In the genomic region with DNA sequence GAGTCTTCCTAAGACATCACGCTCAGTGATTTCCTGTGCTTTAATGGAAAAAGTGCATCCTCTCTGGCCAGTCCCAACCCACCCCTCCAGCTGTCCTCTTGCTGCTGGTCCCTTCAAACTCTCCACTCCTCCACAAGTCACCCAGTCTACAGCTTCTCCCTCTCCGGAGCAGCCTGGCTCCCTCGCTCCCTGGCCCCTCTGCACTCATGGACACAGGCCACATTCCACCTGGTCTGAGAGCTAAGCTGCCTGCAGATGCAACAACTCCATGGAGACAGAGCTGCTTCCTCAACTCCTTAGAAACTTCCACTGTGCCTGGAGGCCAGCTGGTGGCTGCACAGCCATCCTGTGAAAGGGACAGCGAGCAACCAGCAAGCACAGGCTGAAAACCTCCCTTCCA, we compare ENCODE assay signal across 28 cellular contexts.
"Had no signal": no experiment of that assay in that cellular context is flagged by ENCODE, and none has a peak within 500 bp of the region (broad histone marks: within the 10 kb centered on the region; RNA-seq: fewer than 3 reads in every experiment).

No MANE protein-coding gene starts in this region.

- H3K36me3 ChIP-seq: ovary, right lobe of liver, thyroid gland, upper lobe of left lung, vagina had no signal

- H3K9me3 Mint-ChIP-seq: natural killer cell treated with Interleukin-12 subunit alpha and Interleukin-12 subunit beta and Interleukin-15 and Interleukin-18, amount 100 ng/mL, for 72 hours; stimulated activated naive CD8-positive, alpha-beta T cell treated with anti-CD3 and anti-CD28 coated beads, Interleukin-15, Interleukin-2, amounts not matched to agents 100 ng/mL and 50 ng/mL, for 24 hours had no signal

- H3K36me3 Mint-ChIP-seq: natural killer cell treated with Interleukin-12 subunit alpha and Interleukin-12 subunit beta and Interleukin-15 and Interleukin-18, amount 100 ng/mL, for 72 hours; stimulated activated effector memory CD8-positive, alpha-beta T cell treated with anti-CD3 and anti-CD28 coated beads, Interleukin-12 subunit alpha, Interleukin-12 subunit beta, amount 100 ng/mL, for 72 hours; stimulated activated naive B cell treated with anti-CD40 and anti-IgM and Interleukin-4, amounts not matched to agents 10 μg/mL and 1 μg/mL and 100 μg/mL, for 72 hours had no signal

- H2AFZ ChIP-seq: parathyroid adenoma had no signal

- FAIRE-seq: small intestine, urothelium cell line had no signal

- H3K9me3 ChIP-seq: psoas muscle, right lobe of liver, sigmoid colon, thoracic aorta, thyroid gland, tibial nerve, upper lobe of left lung, vagina had no signal

- H3K4me1 Mint-ChIP-seq: stimulated activated effector memory CD8-positive, alpha-beta T cell treated with anti-CD3 and anti-CD28 coated beads, Interleukin-12 subunit alpha, Interleukin-12 subunit beta, amount 100 ng/mL, for 72 hours; stimulated activated naive B cell treated with anti-CD40 and anti-IgM and Interleukin-4, amounts not matched to agents 10 μg/mL and 1 μg/mL and 100 μg/mL, for 72 hours had no signal

- ATAC-seq: psoas muscle; right cardiac atrium; right lobe of liver; stimulated activated effector memory CD8-positive, alpha-beta T cell treated with anti-CD3 and anti-CD28 coated beads, Interleukin-12 subunit alpha, Interleukin-12 subunit beta, amount 100 ng/mL, for 72 hours; stimulated activated naive B cell treated with anti-CD40 and anti-IgM and Interleukin-4, amounts not matched to agents 10 μg/mL and 1 μg/mL and 100 μg/mL, for 72 hours had no signal

- H3K79me2 ChIP-seq: parathyroid adenoma had no signal

- H3K4me3 ChIP-seq: ovary, psoas muscle, right lobe of liver, sigmoid colon, stomach, thoracic aorta, thyroid gland, tibial nerve, upper lobe of left lung, vagina had no signal

- H3K27ac Mint-ChIP-seq: natural killer cell treated with Interleukin-12 subunit alpha and Interleukin-12 subunit beta and Interleukin-15 and Interleukin-18, amount 100 ng/mL, for 72 hours; nephron progenitor cell; progenitor cell of endocrine pancreas; stimulated activated effector memory CD8-positive, alpha-beta T cell treated with anti-CD3 and anti-CD28 coated beads, Interleukin-12 subunit alpha, Interleukin-12 subunit beta, amount 100 ng/mL, for 72 hours; stimulated activated naive B cell treated with anti-CD40 and anti-IgM and Interleukin-4, amounts not matched to agents 10 μg/mL and 1 μg/mL and 100 μg/mL, for 72 hours; stimulated activated naive CD8-positive, alpha-beta T cell treated with anti-CD3 and anti-CD28 coated beads, Interleukin-15, Interleukin-2, amounts not matched to agents 100 ng/mL and 50 ng/mL, for 24 hours had no signal

- H3K27me3 ChIP-seq: ovary, right lobe of liver, sigmoid colon, thyroid gland, tibial nerve, upper lobe of left lung, vagina had no signal

- H3K4me3 Mint-ChIP-seq: natural killer cell treated with Interleukin-12 subunit alpha and Interleukin-12 subunit beta and Interleukin-15 and Interleukin-18, amount 100 ng/mL, for 72 hours; nephron progenitor cell; neural crest cell; stimulated activated effector memory CD8-positive, alpha-beta T cell treated with anti-CD3 and anti-CD28 coated beads, Interleukin-12 subunit alpha, Interleukin-12 subunit beta, amount 100 ng/mL, for 72 hours; stimulated activated naive B cell treated with anti-CD40 and anti-IgM and Interleukin-4, amounts not matched to agents 10 μg/mL and 1 μg/mL and 100 μg/mL, for 72 hours; stimulated activated naive CD8-positive, alpha-beta T cell treated with anti-CD3 and anti-CD28 coated beads, Interleukin-15, Interleukin-2, amounts not matched to agents 100 ng/mL and 50 ng/mL, for 24 hours had no signal

- H3K4me1 ChIP-seq: parathyroid adenoma, psoas muscle, right lobe of liver, sigmoid colon, stomach, thyroid gland, tibial nerve, upper lobe of left lung, vagina had no signal

- H3K27ac ChIP-seq: ovary, parathyroid adenoma, psoas muscle, right lobe of liver, sigmoid colon, stomach, thoracic aorta, thyroid gland, tibial nerve, upper lobe of left lung, vagina had no signal

- DNase-seq: nephron progenitor cell; occipital lobe; ovary; psoas muscle; right cardiac atrium; right lobe of liver; sigmoid colon; small intestine; stimulated activated CD4-positive, alpha-beta T cell treated with anti-CD3 and anti-CD28 coated beads, Interleukin-15, amount 100 ng/mL, for 24 hours; stimulated activated CD4-positive, alpha-beta T cell treated with anti-CD3 and anti-CD28 coated beads, Interleukin-2, amount 100 ng/mL, for 24 hours; stimulated activated CD4-positive, alpha-beta T cell treated with anti-CD3 and anti-CD28 coated beads, Interleukin-2, amount 100 ng/mL, for 48 hours; stimulated activated CD4-positive, alpha-beta T cell treated with anti-CD3 and anti-CD28 coated beads, Interleukin-4, amount 100 ng/mL, for 24 hours; stimulated activated naive B cell treated with anti-CD40 and anti-IgM and Interleukin-4, amounts not matched to agents 10 μg/mL and 1 μg/mL and 100 μg/mL, for 72 hours; stimulated activated naive CD4-positive, alpha-beta T cell treated with Interleukin-2 at 50 U/mL for 16 hours; stomach; thyroid gland; trophoblast cell; upper lobe of left lung had no signal

- H3K9ac ChIP-seq: parathyroid adenoma had no signal
